Comparison of ENCODE assay signal across 2 cellular contexts in genomic region chr16:58053682-58054005, GRCh38.
TF ChIP-seq lines count a peak whose summit lies in the region.

No MANE protein-coding gene starts in this region.

TF ChIP-seq in HepG2, 621 proteins besides CTCF, POLR2A, EP300 and RAD21:
- TF ChIP-seq SMC3 (IDR thresholded peaks at IDR 0.05; ENCODE audit: low read length): no peak
- TF ChIP-seq ZNF121 (CRISPR knock-in tag; IDR thresholded peaks at IDR 0.05): peak; percentile 86
TF ChIP-seq in HepG2: peak in this region for 1.

TF ChIP-seq in K562, 482 proteins besides CTCF, POLR2A, EP300 and RAD21:
- TF ChIP-seq ZHX1 (conservative IDR thresholded peaks at IDR 0.05; ENCODE audit: low read length) (no peak), ZNF121 (CRISPR knock-in tag; conservative IDR thresholded peaks at IDR 0.05) (peak; percentile 89)
